10 cellular contexts compared by ENCODE assay signal in the genomic region with DNA sequence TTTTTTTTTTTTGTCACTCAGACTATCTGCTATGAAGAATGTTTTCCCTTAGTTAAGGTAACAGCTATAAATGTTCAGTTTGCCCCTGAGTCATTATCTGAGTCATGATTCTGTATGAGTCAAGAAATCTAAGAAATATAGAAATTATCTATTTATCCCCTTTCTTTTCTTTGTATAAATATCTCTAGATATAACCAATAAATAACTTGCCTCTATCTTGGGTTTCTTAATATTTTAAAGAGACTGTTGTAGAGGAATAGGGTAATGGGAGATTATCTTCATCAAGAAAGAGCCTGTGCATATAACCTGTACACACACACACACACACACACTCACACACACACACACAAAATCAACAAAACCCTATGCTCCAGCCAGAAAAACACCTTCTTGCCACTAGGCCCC.
DNase-seq lines count a peak whose midpoint lies in the region; TF ChIP-seq lines count a peak whose summit lies in the region.
"Had no signal": no experiment of that assay in that cellular context is flagged by ENCODE, and none has a peak within 500 bp of the region (broad histone marks: within the 10 kb centered on the region; RNA-seq: fewer than 3 reads in every experiment).

No MANE protein-coding gene starts in this region.

- in situ Hi-C loops in astrocyte of the cerebellum (cut with HindIII; ENCODE audit: low sequenced_read_pairs), result no loop called here

- no peaks in the 10 kb centered on the region for H3K4me1 ChIP-seq in ascending aorta

- H3K9me3 ChIP-seq in ascending aorta, result peaks cover 0 to 9% of the 10 kb centered on the region in 2 donors

- peaks cover 6% of the 10 kb centered on the region for H3K9me3 Mint-ChIP-seq in osteocyte (ENCODE audit: unreplicated experiment)

- TF ChIP-seq CTCF in astrocyte of the cerebellum (IDR thresholded peaks at IDR 0.05; ENCODE audit: low read depth, low read length, missing control alignments) (no peak), osteocyte (IDR thresholded peaks at IDR 0.05) (no peak), ascending aorta (IDR thresholded peaks at IDR 0.05) (no peak)

- H3K4me3 ChIP-seq in astrocyte of the cerebellum (ENCODE audit: low read depth, low read length), result no peak overlapping the region
- no peak overlapping the region for H3K4me3 ChIP-seq in ascending aorta

- H3K27ac ChIP-seq in substantia nigra (ENCODE audit: low read depth, low read length, poor library complexity, severe bottlenecking) (no peak overlapping the region), ascending aorta (no peak overlapping the region)

- no peaks in the 10 kb centered on the region for H3K36me3 ChIP-seq in ascending aorta

- intact Hi-C loops in ascending aorta (cut with DNase I), result no loop called here

- no peak overlapping the region for H3K4me3 Mint-ChIP-seq in osteocyte (ENCODE audit: unreplicated experiment)
- H3K4me3 Mint-ChIP-seq: brain had no signal

- H3K36me3 Mint-ChIP-seq in osteocyte (ENCODE audit: unreplicated experiment), result no peaks in the 10 kb centered on the region
- H3K36me3 Mint-ChIP-seq: brain had no signal

- H3K27ac Mint-ChIP-seq in osteocyte (ENCODE audit: unreplicated experiment), result no peak overlapping the region

- no peaks in the 10 kb centered on the region for H3K27me3 Mint-ChIP-seq in osteocyte (ENCODE audit: unreplicated experiment)

- H3K4me1 Mint-ChIP-seq in osteocyte (ENCODE audit: unreplicated experiment), result peaks cover 38% of the 10 kb centered on the region

- DNase-seq in DMS53 treated with DMSO at 0.1 percent for 48 hours (lab: John Stamatoyannopoulos, UW; ENCODE audit: unreplicated experiment), result peak; percentile 61
- DNase-seq in HS-5 (ENCODE audit: low read depth), result peak; percentile 65
- peak; percentile 28 for DNase-seq in astrocyte of the cerebellum (ENCODE audit: low read depth)
- DNase-seq in iris pigment epithelial cell (ENCODE audit: low read depth), result peak; percentile 87
- DNase-seq in NCI-H187 treated with DMSO at 0.1 percent for 48 hours (lab: John Stamatoyannopoulos, UW), result no peak
- no peak for DNase-seq in osteocyte (ENCODE audit: extremely low spot score, unreplicated experiment)
- DNase-seq in substantia nigra (lab: John Stamatoyannopoulos, UW), result no peak
- DNase-seq in ascending aorta (ENCODE audit: low spot score in 2 of 2), result no peak
- DNase-seq: NCI-H774 had no signal

- no peaks in the 10 kb centered on the region for H3K27me3 ChIP-seq in ascending aorta

Comparison
In these comparisons a context has a peak if more than half of its experiments do, and no peak if none do; other contexts are left out.
1. DNase-seq: peak in DMS53 treated with DMSO at 0.1 percent for 48 hours (single experiment), HS-5 (single experiment), astrocyte of the cerebellum (single experiment) and iris pigment epithelial cell (single experiment); none in NCI-H187 treated with DMSO at 0.1 percent for 48 hours (single experiment), osteocyte (single experiment), substantia nigra (0 of 49) and ascending aorta (0 of 2).